In the genomic region with DNA sequence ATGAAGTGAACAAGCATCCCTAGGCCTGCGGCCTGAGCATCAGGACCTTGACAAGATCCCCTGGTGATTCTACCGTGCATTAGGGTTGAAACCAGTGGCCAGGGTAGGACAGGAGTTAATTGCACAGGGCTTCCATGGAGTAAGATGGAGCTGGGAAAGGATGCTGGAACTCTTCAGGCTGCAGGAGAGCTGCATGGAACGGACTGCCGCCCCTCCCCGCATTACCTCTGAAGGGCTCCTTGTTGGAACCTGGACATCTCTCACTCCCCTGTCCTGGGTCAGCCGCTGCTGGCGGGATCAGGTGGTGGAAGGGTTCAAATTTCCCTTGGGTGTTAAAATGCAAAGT, we compare ENCODE assay signal across 15 cellular contexts.
DNase-seq lines count a peak whose midpoint lies in the region; ATAC-seq and TF ChIP-seq lines count a peak whose summit lies in the region.
"Had no signal": no experiment of that assay in that cellular context is flagged by ENCODE, and none has a peak within 500 bp of the region (broad histone marks: within the 10 kb centered on the region; RNA-seq: fewer than 3 reads in every experiment).

No MANE protein-coding gene starts in this region.

- no peak overlapping the region for H3K4me3 ChIP-seq in colonic mucosa
- H3K4me3 ChIP-seq: adrenal gland, MG63, smooth muscle cell, testis had no signal

- no peaks in the 10 kb centered on the region for H3K27me3 ChIP-seq in colonic mucosa
- H3K27me3 ChIP-seq: adrenal gland, MG63, testis had no signal

- H3K27me3 Mint-ChIP-seq in progenitor cell of endocrine pancreas: no peaks in the 10 kb centered on the region
- H3K27me3 Mint-ChIP-seq: activated CD4-positive, alpha-beta T cell treated with anti-CD3 and anti-CD28 coated beads, Interleukin-2, amount 10 ng/mL, durations not matched to agents 24 days and 14 days had no signal

- H3K9me3 ChIP-seq in colonic mucosa: no peaks in the 10 kb centered on the region
- H3K9me3 ChIP-seq: adrenal gland, MG63, testis had no signal

- H3K36me3 Mint-ChIP-seq in progenitor cell of endocrine pancreas (ENCODE audit: insufficient read depth): no peaks in the 10 kb centered on the region

- no peaks in the 10 kb centered on the region for H3K9me3 Mint-ChIP-seq in progenitor cell of endocrine pancreas (ENCODE audit: low read depth)

- peaks cover 24% of the 10 kb centered on the region for H3K4me1 Mint-ChIP-seq in progenitor cell of endocrine pancreas (ENCODE audit: low read depth)

- TF ChIP-seq CTCF in C4-2B (conservative IDR thresholded peaks at IDR 0.05) (no peak), colonic mucosa (IDR thresholded peaks at IDR 0.05) (no peak), progenitor cell of endocrine pancreas (IDR thresholded peaks at IDR 0.05; ENCODE audit: unreplicated experiment) (no peak)

- no peak for DNase-seq in colonic mucosa
- no peak for DNase-seq in progenitor cell of endocrine pancreas (ENCODE audit: low spot score, unreplicated experiment)
- no peak for DNase-seq in NOMO-1 treated with dmso at 0.1 percent for 144 hours (lab: John Stamatoyannopoulos, UW; ENCODE audit: unreplicated experiment)
- DNase-seq in NK-92 treated with Interleukin-12 subunit alpha and Interleukin-12 subunit beta, amount 100 ng/mL, for 24 hours (lab: John Stamatoyannopoulos, UW): no peak
- DNase-seq in activated CD4-positive, alpha-beta T cell treated with anti-CD3 and anti-CD28 coated beads, Interleukin-2, amount 50 U/mL, for 4 hours: no peak
- DNase-seq: activated CD4-positive, alpha-beta T cell treated with anti-CD3 and anti-CD28 coated beads, Interleukin-2, amount 10 ng/mL, durations not matched to agents 24 days and 14 days; activated gamma-delta T cell treated with Interleukin-2 at 50 U/mL for 16 hours; NCI-H226 had no signal

- H3K36me3 ChIP-seq in colonic mucosa: no peaks in the 10 kb centered on the region
- H3K36me3 ChIP-seq: adrenal gland, MG63 had no signal

- intact Hi-C loops in colonic mucosa (cut with DNase I): no loop called here

- peak overlapping the region in 1 of 2 donors; percentile 65 for H3K9ac ChIP-seq in colonic mucosa (ENCODE audit: low read depth in 2 of 2, low read length in 2 of 2)

- peaks cover 15% of the 10 kb centered on the region for H3K4me1 ChIP-seq in colonic mucosa

- H3K27ac ChIP-seq in C4-2B: peak overlapping the region; percentile 72
- peak overlapping the region; percentile 84 for H3K27ac ChIP-seq in colonic mucosa
- H3K27ac ChIP-seq: testis had no signal

- ATAC-seq in HG03064 (IDR thresholded peaks at IDR 0.05; ENCODE audit: low read depth, unreplicated experiment) (peak; percentile 2), GM18498 (IDR thresholded peaks at IDR 0.05; ENCODE audit: unreplicated experiment) (no peak)

- H3K27ac Mint-ChIP-seq in progenitor cell of endocrine pancreas: peak overlapping the region; percentile 95
- H3K27ac Mint-ChIP-seq: activated CD4-positive, alpha-beta T cell treated with anti-CD3 and anti-CD28 coated beads, Interleukin-2, amount 10 ng/mL, durations not matched to agents 24 days and 14 days had no signal

- H3K4me3 Mint-ChIP-seq in progenitor cell of endocrine pancreas (ENCODE audit: low read depth): no peak overlapping the region
- H3K4me3 Mint-ChIP-seq: activated CD4-positive, alpha-beta T cell treated with anti-CD3 and anti-CD28 coated beads, Interleukin-2, amount 10 ng/mL, durations not matched to agents 24 days and 14 days had no signal
